1 cellular context compared by ENCODE assay signal in the genomic region with DNA sequence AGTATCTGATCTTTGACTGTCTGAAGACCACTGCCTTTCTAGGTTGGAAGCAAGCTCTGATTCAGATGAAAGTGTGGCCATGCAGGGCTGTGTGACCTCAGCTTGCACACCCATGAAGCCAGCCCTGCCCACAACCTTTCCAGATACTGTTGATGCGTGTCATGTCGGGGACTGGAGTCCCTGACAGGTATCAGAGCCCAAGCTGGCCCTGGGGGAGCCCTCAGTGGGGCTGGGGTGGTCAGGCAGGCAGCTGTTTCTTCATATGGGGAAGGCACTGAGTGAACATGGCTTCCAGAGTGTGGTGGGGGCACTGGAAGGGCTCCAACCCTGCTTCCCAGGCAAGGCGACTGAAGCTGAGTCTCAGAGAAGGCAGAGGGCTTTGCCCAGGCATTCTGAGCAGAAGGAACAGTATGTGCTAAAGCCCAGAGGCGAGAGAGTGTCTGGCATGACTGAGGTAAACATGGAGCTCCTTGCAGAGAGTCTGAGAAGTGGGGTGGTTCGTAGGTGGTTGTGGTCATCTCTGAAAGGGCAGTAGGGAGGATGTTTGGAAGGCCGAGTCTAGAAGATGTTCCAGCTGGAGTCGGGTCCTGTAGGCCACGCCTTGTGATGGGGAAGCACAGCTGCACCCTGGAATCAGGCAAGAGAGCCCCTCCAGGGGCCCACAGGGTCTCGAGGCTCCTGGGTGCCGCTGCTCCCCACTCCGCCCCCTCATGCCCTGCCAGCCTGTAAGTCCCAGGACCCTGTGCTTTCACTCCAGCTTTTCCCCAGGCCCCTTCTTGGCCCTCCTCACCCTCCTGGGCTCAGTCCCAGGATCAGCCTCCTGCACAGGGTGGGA.
TF ChIP-seq lines count a peak whose summit lies in the region.

No MANE protein-coding gene starts in this region.

TF ChIP-seq in endothelial cell of umbilical vein, 7 proteins besides CTCF, POLR2A, EP300 and RAD21:
- TF ChIP-seq, protein P1, sequence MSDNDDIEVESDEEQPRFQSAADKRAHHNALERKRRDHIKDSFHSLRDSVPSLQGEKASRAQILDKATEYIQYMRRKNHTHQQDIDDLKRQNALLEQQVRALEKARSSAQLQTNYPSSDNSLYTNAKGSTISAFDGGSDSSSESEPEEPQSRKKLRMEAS (IDR thresholded peaks at IDR 0.05; ENCODE audit: insufficient read depth, insufficient read length) = no peak
- no peak for TF ChIP-seq POLR2AphosphoS5 (IDR thresholded peaks at IDR 0.05; ENCODE audit: insufficient read depth, low read depth, low read length)
- no peak for TF ChIP-seq GATA2 (IDR thresholded peaks at IDR 0.05; ENCODE audit: insufficient read depth, insufficient read length, low read depth, low read length)
- TF ChIP-seq MYC (IDR thresholded peaks at IDR 0.05; ENCODE audit: low read depth, low read length) = no peak
- no peak for TF ChIP-seq EZH2 (IDR thresholded peaks at IDR 0.05; ENCODE audit: borderline replicate concordance, low read depth, low read length, severe bottlenecking)
- no peak for TF ChIP-seq FOS (IDR thresholded peaks at IDR 0.05; ENCODE audit: borderline replicate concordance, insufficient read depth, low read length)
- TF ChIP-seq JUN (IDR thresholded peaks at IDR 0.05; ENCODE audit: borderline replicate concordance, insufficient read depth, insufficient read length, low read depth) = no peak
